Comparison of ENCODE assay signal across 8 cellular contexts in genomic region chr16:106623-107324, GRCh38. TPM values are rescaled to one million over a fixed set of nuclear protein-coding genes. Genes with fewer than 3 reads are reported as not detected.
DNase-seq lines count a peak whose midpoint lies in the region; ATAC-seq and TF ChIP-seq lines count a peak whose summit lies in the region.

No MANE protein-coding gene starts in this region.

- no peak overlapping the region for H2AFZ ChIP-seq in Loucy (ENCODE audit: low read length)

- peaks cover 2% of the 10 kb centered on the region for H3K4me1 ChIP-seq in Loucy (ENCODE audit: insufficient read depth, low read length, poor library complexity, severe bottlenecking)
- peaks cover 0 to 13% (median 2%) of the 10 kb centered on the region in 3 donors for H3K4me1 ChIP-seq in gastroesophageal sphincter
- H3K4me1 ChIP-seq in ovary (ENCODE audit: insufficient read depth), result peaks cover 10% of the 10 kb centered on the region

- H3K79me2 ChIP-seq in Loucy (ENCODE audit: insufficient read depth, low read length), result no peaks in the 10 kb centered on the region

- intact Hi-C loops in ovary (cut with DNase I), result loop anchor here in 2 of 4 donors (2.0 to 5.0 kb wide), 3 partner anchors 74 to 256 kb away; partner anchors contain the start of gene HBQ1 (in 2 of the 2)

- H3K27ac ChIP-seq in RWPE1 (no peak overlapping the region), gastroesophageal sphincter (no peak overlapping the region), ovary (no peak overlapping the region)

- CTCF ChIA-PET in RWPE1 (lab: Yijun Ruan, JAX), result interaction anchor here (0.6 to 2.7 kb wide), 21 partner anchors 8 to 256 kb away, joined by 3 to 18 read pairs (median 4); partner anchors contain the start of gene HBQ1

- POLR2A ChIA-PET in RWPE1 (lab: Yijun Ruan, JAX; ENCODE audit: low non-redundant PET), result interaction anchor here (0.6 to 0.7 kb wide), 2 partner anchors 31 to 36 kb away, joined by 4 to 5 read pairs; no protein-coding TSS in a partner anchor

- peak; percentile 59 for ATAC-seq in gastroesophageal sphincter
- no peak for ATAC-seq in GM18907 (IDR thresholded peaks at IDR 0.05; ENCODE audit: unreplicated experiment)
- ATAC-seq in HG03354 (IDR thresholded peaks at IDR 0.05; ENCODE audit: poor library complexity, severe bottlenecking, unreplicated experiment), result no peak

- H3K27me3 ChIP-seq in Loucy (ENCODE audit: insufficient read depth, low read length, poor library complexity, severe bottlenecking) (no peaks in the 10 kb centered on the region), gastroesophageal sphincter (no peaks in the 10 kb centered on the region), ovary (no peaks in the 10 kb centered on the region)

- H4K20me1 ChIP-seq in Loucy (ENCODE audit: insufficient read depth, low read length, poor library complexity, severe bottlenecking), result no peaks in the 10 kb centered on the region

- WGBS in gastroesophageal sphincter (ENCODE audit: low coverage in 1 of 2), 2 donors, result 0 to 20% methylated on average over 3 to 5 of the region's 6 CpGs
- 20 to 31% (median 26%) methylated on average over 6 of the region's 6 CpGs for WGBS in ovary, 3 donors

- H3K4me3 ChIP-seq in Loucy (ENCODE audit: low read length, poor library complexity, severe bottlenecking) (no peak overlapping the region), gastroesophageal sphincter (no peak overlapping the region), ovary (no peak overlapping the region)

- TF ChIP-seq EP300 in gastroesophageal sphincter (IDR thresholded peaks at IDR 0.05), result no peak
- no peak for TF ChIP-seq EP300 in ovary (IDR thresholded peaks at IDR 0.05)

- peak; percentile 76 for DNase-seq in EL
- peak; percentile 63 for DNase-seq in RWPE1 (ENCODE audit: low spot score)
- peak; percentile 32 for DNase-seq in activated gamma-delta T cell treated with anti-CD3 and anti-CD28 coated beads, Interleukin-2, amount 50 U/mL, for 16 hours (ENCODE audit: low read depth)
- peak in 3 of 5 donors; percentile 49 to 67 (median 56) for DNase-seq in ovary

- TF ChIP-seq POLR2A in gastroesophageal sphincter (IDR thresholded peaks at IDR 0.05), result no peak
- TF ChIP-seq POLR2A in ovary (IDR thresholded peaks at IDR 0.05), result no peak

- no peaks in the 10 kb centered on the region for H3K36me3 ChIP-seq in Loucy (ENCODE audit: insufficient read depth, low read length)
- H3K36me3 ChIP-seq in gastroesophageal sphincter, result peaks cover 0 to 65% of the 10 kb centered on the region in 2 donors
- no peaks in the 10 kb centered on the region for H3K36me3 ChIP-seq in ovary

- TF ChIP-seq CTCF in Loucy (conservative IDR thresholded peaks at IDR 0.05; ENCODE audit: low read length) (peak; percentile 61), RWPE1 (conservative IDR thresholded peaks at IDR 0.05; ENCODE audit: low read depth) (peak; percentile 84), gastroesophageal sphincter (IDR thresholded peaks at IDR 0.05) (peak in 3 of 4 experiments; percentile 74 to 79 (median 74)), ovary (IDR thresholded peaks at IDR 0.05) (peak; percentile 73 to 79 (median 74))

- H3F3A ChIP-seq in Loucy (ENCODE audit: low read depth), result no peaks in the 10 kb centered on the region

- no peaks in the 10 kb centered on the region for H3K9me2 ChIP-seq in Loucy (replicated peaks; ENCODE audit: low read depth, low read length)

- H3K4me2 ChIP-seq in Loucy (ENCODE audit: low read depth, low read length, poor library complexity, severe bottlenecking), result no peak overlapping the region

- H3K9me3 ChIP-seq in Loucy (ENCODE audit: insufficient read depth, low read depth, low read length), result no peaks in the 10 kb centered on the region
- no peaks in the 10 kb centered on the region for H3K9me3 ChIP-seq in gastroesophageal sphincter
- no peaks in the 10 kb centered on the region for H3K9me3 ChIP-seq in ovary

- no peak overlapping the region for H3K9ac ChIP-seq in Loucy (ENCODE audit: low read depth, low read length, poor library complexity, severe bottlenecking)

RNA-seq across cellular contexts. Expression of gene MPG, which starts 28.7 kb away (rescaled TPM):
- total RNA-seq in gastroesophageal sphincter, result 100 to 1,000 TPM in 2 of 4 donors, 10 to 100 TPM in 2; 57.4 to 114 (median 92.4) TPM
- total RNA-seq in ovary, result 10 to 100 TPM; 42.5 to 90.9 (median 48.4) TPM
- polyA plus RNA-seq in ovary, result 10 to 100 TPM in 1 of 2 donors, under 1 TPM in 1; 0.60 to 68.4 TPM

RNA-seq across cellular contexts. Expression of gene NPRL3, which starts 31.7 kb away (rescaled TPM):
- total RNA-seq in gastroesophageal sphincter, result 10 to 100 TPM in 3 of 4 donors, 1 to 10 TPM in 1; 6.5 to 15.7 (median 13.9) TPM
- total RNA-seq in ovary, result 10 to 100 TPM; 22.2 to 49.0 (median 38.7) TPM
- polyA plus RNA-seq in ovary, result 10 to 100 TPM; 16.2 to 33.1 TPM

RNA-seq across cellular contexts. Expression of gene RHBDF1, which starts 34.3 kb away (rescaled TPM):
- total RNA-seq in gastroesophageal sphincter, result 10 to 100 TPM; 21.0 to 52.3 (median 33.0) TPM
- 10 to 100 TPM; 22.6 to 76.0 (median 49.2) TPM for total RNA-seq in ovary
- 10 to 100 TPM; 10.9 to 52.8 TPM for polyA plus RNA-seq in ovary

RNA-seq across cellular contexts. Expression of gene HBZ, which starts 45.7 kb away (rescaled TPM):
- total RNA-seq in gastroesophageal sphincter (not detected), ovary (under 1 TPM in 1 of 7 donors, not detected in 6; 0.28 TPM)
- not detected for polyA plus RNA-seq in ovary

RNA-seq across cellular contexts. Expression of gene SNRNP25, which starts 53.1 kb away (rescaled TPM):
- total RNA-seq in gastroesophageal sphincter (10 to 100 TPM; 25.6 to 34.4 (median 28.5) TPM), ovary (10 to 100 TPM; 12.8 to 27.8 (median 23.7) TPM)
- polyA plus RNA-seq in ovary, result 10 to 100 TPM; 26.9 to 35.7 TPM
